In the genomic region with DNA sequence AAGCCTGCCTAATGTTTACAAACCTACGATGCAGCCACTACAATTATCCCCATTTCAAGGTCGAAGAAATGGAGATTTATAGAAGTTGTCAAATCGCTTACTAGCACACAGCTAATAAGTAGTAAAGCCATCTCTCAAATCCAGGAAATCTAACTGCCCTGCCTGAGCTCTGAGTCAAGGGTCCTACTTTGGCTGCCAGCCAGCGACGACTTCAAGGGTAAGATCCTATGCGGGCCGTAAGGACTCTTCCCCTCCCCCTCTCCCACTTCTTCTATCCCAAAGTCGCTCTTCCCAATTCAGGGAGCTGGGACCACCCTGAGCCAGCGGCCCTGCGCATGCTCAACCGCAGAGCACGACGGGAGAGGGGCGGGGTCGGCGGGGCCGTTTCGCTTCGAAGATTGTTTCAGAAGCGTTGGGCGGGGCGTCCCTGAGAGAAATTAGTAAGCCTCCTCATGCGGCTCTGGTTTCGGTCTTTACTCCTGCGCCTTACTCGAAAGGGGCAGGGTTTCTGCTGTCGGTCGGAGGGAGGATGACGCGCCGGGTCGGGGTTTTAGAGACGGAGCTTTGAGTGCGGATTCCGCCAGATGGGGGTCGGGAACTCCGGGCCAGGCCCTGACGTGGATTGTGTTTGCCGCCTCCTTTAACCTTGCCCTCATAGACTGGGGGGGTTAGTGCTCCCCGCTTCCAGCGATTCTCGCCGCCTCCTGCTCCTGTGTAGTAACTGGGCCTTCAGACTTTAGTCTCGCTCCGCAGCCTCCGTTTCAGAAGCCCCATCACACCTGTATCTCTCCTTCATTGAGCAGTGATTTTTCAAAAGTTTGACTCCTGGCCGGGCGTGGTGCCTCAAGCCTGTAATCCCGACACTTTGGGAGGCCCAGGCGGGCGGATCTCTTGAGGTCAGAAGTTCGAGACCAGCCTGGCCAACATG, we compare ENCODE assay signal across 1 cellular context.
TF ChIP-seq lines count a peak whose summit lies in the region.

A gene (plus strand): TSS at position 383 of the 928 bp plus-strand sequence. CDS start 14,603 bp downstream, outside the sequence.

TF ChIP-seq in HepG2, 621 proteins besides CTCF, POLR2A, EP300 and RAD21 (continued from another document and continues in another):
- TF ChIP-seq, protein P1, sequence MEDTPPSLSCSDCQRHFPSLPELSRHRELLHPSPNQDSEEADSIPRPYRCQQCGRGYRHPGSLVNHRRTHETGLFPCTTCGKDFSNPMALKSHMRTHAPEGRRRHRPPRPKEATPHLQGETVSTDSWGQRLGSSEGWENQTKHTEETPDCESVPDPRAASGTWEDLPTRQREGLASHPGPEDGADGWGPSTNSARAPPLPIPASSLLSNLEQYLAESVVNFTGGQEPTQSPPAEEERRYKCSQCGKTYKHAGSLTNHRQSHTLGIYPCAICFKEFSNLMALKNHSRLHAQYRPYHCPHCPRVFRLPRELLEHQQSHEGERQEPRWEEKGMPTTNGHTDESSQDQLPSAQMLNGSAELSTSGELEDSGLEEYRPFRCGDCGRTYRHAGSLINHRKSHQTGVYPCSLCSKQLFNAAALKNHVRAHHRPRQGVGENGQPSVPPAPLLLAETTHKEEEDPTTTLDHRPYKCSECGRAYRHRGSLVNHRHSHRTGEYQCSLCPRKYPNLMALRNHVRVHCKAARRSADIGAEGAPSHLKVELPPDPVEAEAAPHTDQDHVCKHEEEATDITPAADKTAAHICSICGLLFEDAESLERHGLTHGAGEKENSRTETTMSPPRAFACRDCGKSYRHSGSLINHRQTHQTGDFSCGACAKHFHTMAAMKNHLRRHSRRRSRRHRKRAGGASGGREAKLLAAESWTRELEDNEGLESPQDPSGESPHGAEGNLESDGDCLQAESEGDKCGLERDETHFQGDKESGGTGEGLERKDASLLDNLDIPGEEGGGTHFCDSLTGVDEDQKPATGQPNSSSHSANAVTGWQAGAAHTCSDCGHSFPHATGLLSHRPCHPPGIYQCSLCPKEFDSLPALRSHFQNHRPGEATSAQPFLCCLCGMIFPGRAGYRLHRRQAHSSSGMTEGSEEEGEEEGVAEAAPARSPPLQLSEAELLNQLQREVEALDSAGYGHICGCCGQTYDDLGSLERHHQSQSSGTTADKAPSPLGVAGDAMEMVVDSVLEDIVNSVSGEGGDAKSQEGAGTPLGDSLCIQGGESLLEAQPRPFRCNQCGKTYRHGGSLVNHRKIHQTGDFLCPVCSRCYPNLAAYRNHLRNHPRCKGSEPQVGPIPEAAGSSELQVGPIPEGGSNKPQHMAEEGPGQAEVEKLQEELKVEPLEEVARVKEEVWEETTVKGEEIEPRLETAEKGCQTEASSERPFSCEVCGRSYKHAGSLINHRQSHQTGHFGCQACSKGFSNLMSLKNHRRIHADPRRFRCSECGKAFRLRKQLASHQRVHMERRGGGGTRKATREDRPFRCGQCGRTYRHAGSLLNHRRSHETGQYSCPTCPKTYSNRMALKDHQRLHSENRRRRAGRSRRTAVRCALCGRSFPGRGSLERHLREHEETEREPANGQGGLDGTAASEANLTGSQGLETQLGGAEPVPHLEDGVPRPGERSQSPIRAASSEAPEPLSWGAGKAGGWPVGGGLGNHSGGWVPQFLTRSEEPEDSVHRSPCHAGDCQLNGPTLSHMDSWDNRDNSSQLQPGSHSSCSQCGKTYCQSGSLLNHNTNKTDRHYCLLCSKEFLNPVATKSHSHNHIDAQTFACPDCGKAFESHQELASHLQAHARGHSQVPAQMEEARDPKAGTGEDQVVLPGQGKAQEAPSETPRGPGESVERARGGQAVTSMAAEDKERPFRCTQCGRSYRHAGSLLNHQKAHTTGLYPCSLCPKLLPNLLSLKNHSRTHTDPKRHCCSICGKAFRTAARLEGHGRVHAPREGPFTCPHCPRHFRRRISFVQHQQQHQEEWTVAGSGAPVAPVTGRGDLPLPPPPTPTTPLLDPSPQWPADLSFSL (CRISPR knock-in tag; IDR thresholded peaks at IDR 0.05) = no peak
- no peak for TF ChIP-seq AHR (CRISPR knock-in tag; IDR thresholded peaks at IDR 0.05)
- no peak for TF ChIP-seq ZNF83 (CRISPR knock-in tag; IDR thresholded peaks at IDR 0.05; ENCODE audit: borderline replicate concordance)
- TF ChIP-seq CC2D1A (CRISPR knock-in tag; IDR thresholded peaks at IDR 0.05) = 0 out of 2 replicates have a peak, but pooled peaks have one; percentile 31
- peak; percentile 68 for TF ChIP-seq NR2C2 (CRISPR knock-in tag; IDR thresholded peaks at IDR 0.05; ENCODE audit: borderline replicate concordance)
- TF ChIP-seq RORA (CRISPR knock-in tag; IDR thresholded peaks at IDR 0.05) = no peak
- TF ChIP-seq ZNF724P (CRISPR knock-in tag; IDR thresholded peaks at IDR 0.05; ENCODE audit: borderline replicate concordance) = no peak
- TF ChIP-seq, protein P2, sequence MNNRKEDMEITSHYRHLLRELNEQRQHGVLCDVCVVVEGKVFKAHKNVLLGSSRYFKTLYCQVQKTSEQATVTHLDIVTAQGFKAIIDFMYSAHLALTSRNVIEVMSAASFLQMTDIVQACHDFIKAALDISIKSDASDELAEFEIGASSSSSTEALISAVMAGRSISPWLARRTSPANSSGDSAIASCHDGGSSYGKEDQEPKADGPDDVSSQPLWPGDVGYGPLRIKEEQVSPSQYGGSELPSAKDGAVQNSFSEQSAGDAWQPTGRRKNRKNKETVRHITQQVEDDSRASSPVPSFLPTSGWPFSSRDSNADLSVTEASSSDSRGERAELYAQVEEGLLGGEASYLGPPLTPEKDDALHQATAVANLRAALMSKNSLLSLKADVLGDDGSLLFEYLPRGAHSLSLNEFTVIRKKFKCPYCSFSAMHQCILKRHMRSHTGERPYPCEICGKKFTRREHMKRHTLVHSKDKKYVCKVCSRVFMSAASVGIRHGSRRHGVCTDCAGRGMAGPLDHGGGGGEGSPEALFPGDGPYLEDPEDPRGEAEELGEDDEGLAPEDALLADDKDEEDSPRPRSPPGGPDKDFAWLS (CRISPR knock-in tag; IDR thresholded peaks at IDR 0.05; ENCODE audit: borderline replicate concordance) = no peak
- TF ChIP-seq ELF3 (CRISPR knock-in tag; IDR thresholded peaks at IDR 0.05) = no peak
- TF ChIP-seq ISX (CRISPR knock-in tag; conservative IDR thresholded peaks at IDR 0.05) = no peak
- TF ChIP-seq SOX13 (IDR thresholded peaks at IDR 0.05) = no peak
- no peak for TF ChIP-seq SOX13 (CRISPR knock-in tag; conservative IDR thresholded peaks at IDR 0.05 in 1 of 2, IDR thresholded peaks at IDR 0.05 in 1 of 2)
- TF ChIP-seq PLRG1 (conservative IDR thresholded peaks at IDR 0.05) = no peak
- TF ChIP-seq ZNF30 (CRISPR knock-in tag; IDR thresholded peaks at IDR 0.05) = peak; percentile 53; the same call in 1 of the 2 replicates
- TF ChIP-seq, protein P3, sequence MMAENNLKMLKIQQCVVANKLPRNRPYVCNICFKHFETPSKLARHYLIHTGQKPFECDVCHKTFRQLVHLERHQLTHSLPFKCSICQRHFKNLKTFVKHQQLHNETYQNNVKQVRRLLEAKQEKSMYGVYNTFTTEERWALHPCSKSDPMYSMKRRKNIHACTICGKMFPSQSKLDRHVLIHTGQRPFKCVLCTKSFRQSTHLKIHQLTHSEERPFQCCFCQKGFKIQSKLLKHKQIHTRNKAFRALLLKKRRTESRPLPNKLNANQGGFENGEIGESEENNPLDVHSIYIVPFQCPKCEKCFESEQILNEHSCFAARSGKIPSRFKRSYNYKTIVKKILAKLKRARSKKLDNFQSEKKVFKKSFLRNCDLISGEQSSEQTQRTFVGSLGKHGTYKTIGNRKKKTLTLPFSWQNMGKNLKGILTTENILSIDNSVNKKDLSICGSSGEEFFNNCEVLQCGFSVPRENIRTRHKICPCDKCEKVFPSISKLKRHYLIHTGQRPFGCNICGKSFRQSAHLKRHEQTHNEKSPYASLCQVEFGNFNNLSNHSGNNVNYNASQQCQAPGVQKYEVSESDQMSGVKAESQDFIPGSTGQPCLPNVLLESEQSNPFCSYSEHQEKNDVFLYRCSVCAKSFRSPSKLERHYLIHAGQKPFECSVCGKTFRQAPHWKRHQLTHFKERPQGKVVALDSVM (CRISPR knock-in tag; IDR thresholded peaks at IDR 0.05) = peak; percentile 84; the same call in 1 of the 2 replicates
- no peak for TF ChIP-seq EEA1 (CRISPR knock-in tag; IDR thresholded peaks at IDR 0.05; ENCODE audit: borderline replicate concordance)
- no peak for TF ChIP-seq MXD4 (CRISPR knock-in tag; IDR thresholded peaks at IDR 0.05)
- peak; percentile 44 for TF ChIP-seq ZNF781 (CRISPR knock-in tag; IDR thresholded peaks at IDR 0.05; ENCODE audit: borderline replicate concordance, not compliant biosample characterization)
- TF ChIP-seq ZNF432 (CRISPR knock-in tag; IDR thresholded peaks at IDR 0.05; ENCODE audit: borderline replicate concordance) = no peak
- TF ChIP-seq SMAD9 (CRISPR knock-in tag; IDR thresholded peaks at IDR 0.05) = no peak
- TF ChIP-seq SIN3B (IDR thresholded peaks at IDR 0.05; ENCODE audit: low read length) = 0 out of 2 replicates have a peak, but pooled peaks have one; percentile 45
- no peak for TF ChIP-seq NPAS2 (CRISPR knock-in tag; IDR thresholded peaks at IDR 0.05; ENCODE audit: borderline replicate concordance)
- no peak for TF ChIP-seq EHMT2 (IDR thresholded peaks at IDR 0.05; ENCODE audit: borderline replicate concordance, low read depth, low read length)
- TF ChIP-seq, protein P4, sequence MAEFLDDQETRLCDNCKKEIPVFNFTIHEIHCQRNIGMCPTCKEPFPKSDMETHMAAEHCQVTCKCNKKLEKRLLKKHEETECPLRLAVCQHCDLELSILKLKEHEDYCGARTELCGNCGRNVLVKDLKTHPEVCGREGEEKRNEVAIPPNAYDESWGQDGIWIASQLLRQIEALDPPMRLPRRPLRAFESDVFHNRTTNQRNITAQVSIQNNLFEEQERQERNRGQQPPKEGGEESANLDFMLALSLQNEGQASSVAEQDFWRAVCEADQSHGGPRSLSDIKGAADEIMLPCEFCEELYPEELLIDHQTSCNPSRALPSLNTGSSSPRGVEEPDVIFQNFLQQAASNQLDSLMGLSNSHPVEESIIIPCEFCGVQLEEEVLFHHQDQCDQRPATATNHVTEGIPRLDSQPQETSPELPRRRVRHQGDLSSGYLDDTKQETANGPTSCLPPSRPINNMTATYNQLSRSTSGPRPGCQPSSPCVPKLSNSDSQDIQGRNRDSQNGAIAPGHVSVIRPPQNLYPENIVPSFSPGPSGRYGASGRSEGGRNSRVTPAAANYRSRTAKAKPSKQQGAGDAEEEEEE (CRISPR knock-in tag; IDR thresholded peaks at IDR 0.05; ENCODE audit: borderline replicate concordance) = no peak
- TF ChIP-seq ZNF546 (CRISPR knock-in tag; conservative IDR thresholded peaks at IDR 0.05) = no peak
- no peak for TF ChIP-seq ZKSCAN8 (CRISPR knock-in tag; IDR thresholded peaks at IDR 0.05; ENCODE audit: borderline replicate concordance)
- TF ChIP-seq ZNF354B (CRISPR knock-in tag; IDR thresholded peaks at IDR 0.05) = no peak
- peak; percentile 91 for TF ChIP-seq ZNF143 (CRISPR knock-in tag; IDR thresholded peaks at IDR 0.05)
- TF ChIP-seq, protein P5, sequence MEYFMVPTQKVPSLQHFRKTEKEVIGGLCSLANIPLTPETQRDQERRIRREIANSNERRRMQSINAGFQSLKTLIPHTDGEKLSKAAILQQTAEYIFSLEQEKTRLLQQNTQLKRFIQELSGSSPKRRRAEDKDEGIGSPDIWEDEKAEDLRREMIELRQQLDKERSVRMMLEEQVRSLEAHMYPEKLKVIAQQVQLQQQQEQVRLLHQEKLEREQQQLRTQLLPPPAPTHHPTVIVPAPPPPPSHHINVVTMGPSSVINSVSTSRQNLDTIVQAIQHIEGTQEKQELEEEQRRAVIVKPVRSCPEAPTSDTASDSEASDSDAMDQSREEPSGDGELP (IDR thresholded peaks at IDR 0.05; ENCODE audit: borderline replicate concordance, low read depth) = no peak
- no peak for TF ChIP-seq MED1 (CRISPR knock-in tag; IDR thresholded peaks at IDR 0.05)
- TF ChIP-seq DPF2 (CRISPR knock-in tag; IDR thresholded peaks at IDR 0.05; ENCODE audit: borderline replicate concordance, low read depth) = no peak
- TF ChIP-seq ONECUT2 (CRISPR knock-in tag; IDR thresholded peaks at IDR 0.05) = no peak
- no peak for TF ChIP-seq ZNF777 (CRISPR knock-in tag; IDR thresholded peaks at IDR 0.05)
- TF ChIP-seq, protein P6, sequence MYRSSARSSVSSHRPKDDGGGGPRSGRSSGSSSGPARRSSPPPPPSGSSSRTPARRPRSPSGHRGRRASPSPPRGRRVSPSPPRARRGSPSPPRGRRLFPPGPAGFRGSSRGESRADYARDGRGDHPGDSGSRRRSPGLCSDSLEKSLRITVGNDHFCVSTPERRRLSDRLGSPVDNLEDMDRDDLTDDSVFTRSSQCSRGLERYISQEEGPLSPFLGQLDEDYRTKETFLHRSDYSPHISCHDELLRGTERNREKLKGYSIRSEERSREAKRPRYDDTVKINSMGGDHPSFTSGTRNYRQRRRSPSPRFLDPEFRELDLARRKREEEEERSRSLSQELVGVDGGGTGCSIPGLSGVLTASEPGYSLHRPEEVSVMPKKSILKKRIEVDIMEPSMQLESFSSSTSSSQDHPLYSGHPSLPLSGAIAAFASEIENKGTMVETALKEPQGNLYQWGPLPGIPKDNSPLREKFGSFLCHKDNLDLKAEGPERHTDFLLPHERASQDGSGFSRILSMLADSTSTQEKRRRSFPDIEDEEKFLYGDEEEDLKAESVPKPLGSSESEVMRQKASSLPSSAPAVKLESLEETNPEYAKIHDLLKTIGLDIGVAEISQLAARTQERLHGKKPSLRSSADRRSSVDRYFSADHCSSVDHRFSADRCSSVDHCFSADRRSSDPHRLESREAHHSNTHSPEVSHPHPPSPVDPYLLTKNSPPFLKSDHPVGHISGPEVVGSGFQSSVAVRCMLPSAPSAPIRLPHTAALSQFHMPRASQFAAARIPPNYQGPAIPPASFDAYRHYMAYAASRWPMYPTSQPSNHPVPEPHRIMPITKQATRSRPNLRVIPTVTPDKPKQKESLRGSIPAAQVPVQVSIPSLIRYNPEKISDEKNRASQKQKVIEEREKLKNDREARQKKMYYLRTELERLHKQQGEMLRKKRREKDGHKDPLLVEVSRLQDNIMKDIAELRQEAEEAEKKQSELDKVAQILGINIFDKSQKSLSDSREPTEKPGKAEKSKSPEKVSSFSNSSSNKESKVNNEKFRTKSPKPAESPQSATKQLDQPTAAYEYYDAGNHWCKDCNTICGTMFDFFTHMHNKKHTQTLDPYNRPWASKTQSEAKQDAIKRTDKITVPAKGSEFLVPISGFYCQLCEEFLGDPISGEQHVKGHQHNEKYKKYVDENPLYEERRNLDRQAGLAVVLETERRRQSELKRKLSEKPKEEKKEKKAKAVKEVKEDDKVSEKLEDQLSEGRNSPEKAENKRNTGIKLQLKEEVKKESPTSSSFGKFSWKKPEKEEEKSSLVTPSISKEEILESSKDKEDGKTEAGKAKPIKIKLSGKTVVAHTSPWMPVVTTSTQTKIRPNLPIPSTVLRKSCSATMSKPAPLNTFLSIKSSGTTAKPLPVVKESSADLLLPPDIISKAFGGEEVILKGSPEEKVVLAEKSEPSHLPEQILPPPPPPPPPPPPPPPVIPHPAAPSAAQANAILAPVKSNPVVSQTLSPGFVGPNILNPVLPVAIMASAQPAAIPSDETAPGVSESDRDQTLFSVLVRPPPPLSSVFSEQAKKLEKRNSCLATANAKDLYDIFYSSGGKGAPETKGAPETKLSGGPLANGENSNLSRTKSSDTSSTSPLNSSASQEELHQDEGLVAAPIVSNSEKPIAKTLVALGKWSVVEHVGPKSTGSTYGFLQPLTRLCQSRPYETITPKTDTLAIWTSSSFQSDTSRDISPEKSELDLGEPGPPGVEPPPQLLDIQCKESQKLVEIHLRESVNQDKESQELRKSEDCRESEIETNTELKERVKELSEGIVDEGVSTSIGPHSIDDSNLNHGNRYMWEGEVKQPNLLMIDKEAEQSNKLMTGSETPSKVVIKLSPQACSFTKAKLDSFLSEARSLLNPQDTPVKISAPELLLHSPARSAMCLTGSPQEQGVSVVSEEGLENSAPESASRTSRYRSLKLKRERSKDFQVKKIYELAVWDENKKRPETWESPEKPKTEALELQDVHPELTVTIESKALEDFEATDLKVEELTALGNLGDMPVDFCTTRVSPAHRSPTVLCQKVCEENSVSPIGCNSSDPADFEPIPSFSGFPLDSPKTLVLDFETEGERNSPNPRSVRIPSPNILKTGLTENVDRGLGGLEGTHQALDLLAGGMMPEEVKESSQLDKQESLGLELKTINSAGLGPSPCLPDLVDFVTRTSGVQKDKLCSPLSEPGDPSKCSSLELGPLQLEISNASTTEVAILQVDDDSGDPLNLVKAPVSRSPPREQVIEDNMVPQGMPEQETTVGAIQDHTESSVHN (CRISPR knock-in tag; IDR thresholded peaks at IDR 0.05) = no peak
- TF ChIP-seq HOXA9 (CRISPR knock-in tag; IDR thresholded peaks at IDR 0.05; ENCODE audit: borderline replicate concordance) = no peak
